Comparison of ENCODE assay signal across 17 cellular contexts in genomic region chr9:91946196-91946595, GRCh38. TPM values are rescaled to one million over a fixed set of nuclear protein-coding genes. Genes with fewer than 3 reads are reported as not detected.
DNase-seq lines count a peak whose midpoint lies in the region; ATAC-seq and TF ChIP-seq lines count a peak whose summit lies in the region.
"Had no signal": no experiment of that assay in that cellular context is flagged by ENCODE, and none has a peak within 500 bp of the region (broad histone marks: within the 10 kb centered on the region; RNA-seq: fewer than 3 reads in every experiment).

No MANE protein-coding gene starts in this region.

- intact Hi-C loops in IMR-90 (cut with micrococcal nuclease) (loop anchor here (5.0 kb wide), 3 partner anchors 49 to 189 kb away; no protein-coding TSS in a partner anchor), transverse colon (cut with DNase I; ENCODE audit: low total_unique reads) (loop anchor here (10.0 kb wide), 2 partner anchors 51 to 101 kb away; no protein-coding TSS in a partner anchor)

- TF ChIP-seq EP300 in transverse colon (IDR thresholded peaks at IDR 0.05; ENCODE audit: low read depth): no peak

- H4K20me1 ChIP-seq in IMR-90 (ENCODE audit: insufficient read depth, low read length): peaks cover 14% of the 10 kb centered on the region; the same call in 1 of the 2 replicates

- 40% methylated on average over 2 of the region's 5 CpGs; no CpG with 5 or more reads in 1 of the 2 experiments for WGBS in IMR-90 (ENCODE audit: extremely low coverage in 2 of 2, insufficient read length in 1 of 2), 2 experiments
- WGBS in endodermal cell (ENCODE audit: insufficient coverage in 1 of 2, insufficient read length in 1 of 2), 2 experiments: 28 to 57% methylated on average over 3 to 5 of the region's 5 CpGs
- 69% methylated on average over 5 of the region's 5 CpGs; no CpG with 5 or more reads in 1 of the 2 donors for WGBS in transverse colon (ENCODE audit: low coverage in 1 of 2), 2 donors

- H4K91ac ChIP-seq in IMR-90 (ENCODE audit: insufficient read depth, low read depth, low read length): no peak overlapping the region

- POLR2A ChIA-PET in IMR-90 (lab: Charles Lee; ENCODE audit: unreplicated experiment): no interaction called here

- H3K4me3 ChIP-seq in IMR-90 (ENCODE audit: insufficient read depth, low read depth, low read length) (no peak overlapping the region), endodermal cell (ENCODE audit: low read length) (peak overlapping the region; percentile 97), muscle layer of colon (ENCODE audit: low read depth in 1 of 2, low read length in 2 of 2) (peak overlapping the region; percentile 34 to 39), transverse colon (no peak overlapping the region)
- H3K4me3 ChIP-seq: HAP-1, thoracic aorta had no signal

- H3K14ac ChIP-seq in IMR-90 (replicated peaks; ENCODE audit: low read depth, low read length): no peak overlapping the region

- dilution Hi-C loops in IMR-90 (cut with HindIII; ENCODE audit: low sequenced_read_pairs, unreplicated experiment): no loop called here

- H3K36me3 Mint-ChIP-seq in endodermal cell (ENCODE audit: low read depth): peaks cover 25% of the 10 kb centered on the region

- H3K18ac ChIP-seq in IMR-90 (ENCODE audit: low read depth, low read length): no peak overlapping the region; the same call in 1 of the 2 replicates

- DNase-seq in IMR-90: no peak
- no peak for DNase-seq in endodermal cell
- DNase-seq in transverse colon: no peak
- DNase-seq in NCI-H2196 (lab: John Stamatoyannopoulos, UW; ENCODE audit: unreplicated experiment): no peak
- no peak for DNase-seq in iPS-NIHi11 (ENCODE audit: low spot score)
- DNase-seq: activated naive CD4-positive, alpha-beta T cell treated with Interleukin-2 at 50 U/mL for 16 hours; activated T-cell treated with anti-CD3 and anti-CD28 coated beads, Interleukin-2, amount 50 U/mL, for 4 hours; AML-193; midbrain; NCI-H526 had no signal

- H2BK120ac ChIP-seq in IMR-90 (ENCODE audit: low read depth, low read length): no peak overlapping the region

- H3K9ac ChIP-seq in IMR-90 (ENCODE audit: low read depth, low read length) (no peak overlapping the region), endodermal cell (ENCODE audit: extremely low read depth, low read length, poor library complexity, severe bottlenecking) (peak overlapping the region; percentile 87), muscle layer of colon (ENCODE audit: low read length) (peak overlapping the region; percentile 12)

- H3K27me3 Mint-ChIP-seq in endodermal cell (ENCODE audit: insufficient read depth): no peaks in the 10 kb centered on the region

- no TSS peak for BruUV-seq in IMR-90 (replicated peaks; lab: Mats Ljungman, UMichigan)

- ATAC-seq in IMR-90 (ENCODE audit: low read depth) (no peak), GM21381 (IDR thresholded peaks at IDR 0.05; ENCODE audit: unreplicated experiment) (no peak)
- ATAC-seq: activated T-cell treated with anti-CD3 and anti-CD28 coated beads, Interleukin-2, amount 50 U/mL, for 4 hours; SK-N-SH treated with all-trans-retinoic acid at 6 μM for 48 hours had no signal

- H3K4me2 ChIP-seq in IMR-90 (ENCODE audit: low read depth, low read length): peak overlapping the region; percentile 41; the same call in 1 of the 2 replicates

- H3K9me3 ChIP-seq in IMR-90 (ENCODE audit: control insufficient read depth, insufficient read depth, low read length) (no peaks in the 10 kb centered on the region), endodermal cell (ENCODE audit: control insufficient read depth, low read length) (no peaks in the 10 kb centered on the region), muscle layer of colon (ENCODE audit: low read length) (no peaks in the 10 kb centered on the region), transverse colon (no peaks in the 10 kb centered on the region)
- H3K9me3 ChIP-seq: HAP-1, thoracic aorta had no signal

- no peak for TF ChIP-seq RAD21 in IMR-90 (IDR thresholded peaks at IDR 0.05; ENCODE audit: low read length)

- peaks cover 2% of the 10 kb centered on the region; the same call in 1 of the 2 replicates for H3K9me1 ChIP-seq in IMR-90 (ENCODE audit: insufficient read depth, low read length)

- peak overlapping the region; percentile 88 for H3K4me3 Mint-ChIP-seq in endodermal cell
- H3K4me3 Mint-ChIP-seq: activated T-cell treated with anti-CD3 and anti-CD28 coated beads, Interleukin-2, amount 50 U/mL, for 4 hours; central memory CD8-positive, alpha-beta T cell; T-helper 2 cell treated with Interferon-gamma antibody and Interleukin-4, amounts not matched to agents 5 μg/mL and 100 μg/mL, for 36 hours had no signal

- no peak overlapping the region for H2BK20ac ChIP-seq in IMR-90 (ENCODE audit: low read depth, low read length)

- H3K79me1 ChIP-seq in IMR-90 (ENCODE audit: low read depth in 1 of 2, low read length in 2 of 2): peaks cover 5 to 22% of the 10 kb centered on the region in 2 experiments; a peak in 2 of 4 replicates

- H4K8ac ChIP-seq in IMR-90 (ENCODE audit: low read depth in 2 of 2, low read length in 2 of 2): no peak overlapping the region

- CTCF ChIA-PET in IMR-90 (lab: Yijun Ruan, JAX): interaction anchor here (1.1 to 1.4 kb wide), 2 partner anchors 8 to 188 kb away, joined by 3 to 5 read pairs; no protein-coding TSS in a partner anchor

- no peak for TF ChIP-seq CTCF in IMR-90 (conservative IDR thresholded peaks at IDR 0.05; ENCODE audit: low read depth, low read length)
- no peak for TF ChIP-seq CTCF in endodermal cell (conservative IDR thresholded peaks at IDR 0.05)
- TF ChIP-seq CTCF in transverse colon (IDR thresholded peaks at IDR 0.05): no peak

- in situ Hi-C loops in IMR-90 (cut with MboI; ENCODE audit: low sequenced_read_pairs) (no loop called here), transverse colon (cut with MboI; ENCODE audit: low pct_ligation_motif_present in 1 of 4, low pct_unique_long_range_greater_than_20kb in 1 of 4, low sequenced_read_pairs in 3 of 4) (loop anchor here in 2 of 4 donors (25.0 kb wide), 2 partner anchors 184 to 209 kb away; no protein-coding TSS in a partner anchor)

- H3K27ac ChIP-seq in IMR-90 (ENCODE audit: insufficient read depth, low read length) (peak overlapping the region; percentile 10; the same call in 1 of the 2 replicates), endodermal cell (ENCODE audit: low read depth, low read length) (no peak overlapping the region), muscle layer of colon (ENCODE audit: low read depth, low read length) (peak overlapping the region; percentile 98), transverse colon (peak overlapping the region; percentile 81 to 94 (median 88))
- H3K27ac ChIP-seq: thoracic aorta had no signal

- H3K4ac ChIP-seq in IMR-90 (ENCODE audit: low read depth, low read length): no peak overlapping the region

- H3K27me3 ChIP-seq in IMR-90 (ENCODE audit: control insufficient read depth, insufficient read depth, low read length) (no peaks in the 10 kb centered on the region; the same call in 1 of the 2 replicates), endodermal cell (ENCODE audit: control insufficient read depth, insufficient read depth, low read length, poor library complexity, severe bottlenecking) (no peaks in the 10 kb centered on the region), muscle layer of colon (ENCODE audit: control insufficient read depth in 1 of 2, insufficient read depth in 2 of 2, low read length in 2 of 2) (peaks cover 0 to 13% of the 10 kb centered on the region in 2 donors), transverse colon (peaks cover 54% of the 10 kb centered on the region)

- no peak overlapping the region for H4K5ac ChIP-seq in IMR-90 (ENCODE audit: low read depth, low read length)

- H2AFZ ChIP-seq in IMR-90 (replicated peaks; ENCODE audit: low read length, poor library complexity): no peak overlapping the region

- H3K36me3 ChIP-seq in IMR-90 (ENCODE audit: control insufficient read depth, insufficient read depth, low read length): no peaks in the 10 kb centered on the region
- peaks cover 42% of the 10 kb centered on the region for H3K36me3 ChIP-seq in endodermal cell (ENCODE audit: control insufficient read depth, insufficient read depth, low read length)
- H3K36me3 ChIP-seq in muscle layer of colon (ENCODE audit: insufficient read depth, low read length): no peaks in the 10 kb centered on the region
- no peaks in the 10 kb centered on the region for H3K36me3 ChIP-seq in transverse colon
- H3K36me3 ChIP-seq: HAP-1, thoracic aorta had no signal

- H2AK5ac ChIP-seq in IMR-90 (ENCODE audit: low read depth, low read length): peak overlapping the region; percentile 17; the same call in 1 of the 2 replicates

- peaks cover 11% of the 10 kb centered on the region; the same call in 1 of the 2 replicates for H3K4me1 ChIP-seq in IMR-90 (ENCODE audit: control insufficient read depth, insufficient read depth, low read length)
- peaks cover 8% of the 10 kb centered on the region for H3K4me1 ChIP-seq in endodermal cell (ENCODE audit: control insufficient read depth, insufficient read depth, low read length)
- H3K4me1 ChIP-seq in muscle layer of colon (ENCODE audit: insufficient read depth, low read length): peaks cover 55% of the 10 kb centered on the region
- H3K4me1 ChIP-seq in transverse colon: peaks cover 13 to 48% (median 30%) of the 10 kb centered on the region in 4 donors

- no peak overlapping the region for H2AK9ac ChIP-seq in IMR-90 (replicated peaks; ENCODE audit: low read depth, low read length, poor library complexity)

- TF ChIP-seq POLR2A in IMR-90 (IDR thresholded peaks at IDR 0.05; ENCODE audit: low read depth, low read length) (no peak), transverse colon (IDR thresholded peaks at IDR 0.05) (no peak)

- H3K4me1 Mint-ChIP-seq in endodermal cell: peaks cover 68% of the 10 kb centered on the region
- H3K4me1 Mint-ChIP-seq: central memory CD8-positive, alpha-beta T cell had no signal

- H3K23ac ChIP-seq in IMR-90 (ENCODE audit: low read depth, low read length): no peak overlapping the region

- H3K56ac ChIP-seq in IMR-90 (ENCODE audit: extremely low read depth, insufficient read depth, low read length): no peak overlapping the region

- H2BK5ac ChIP-seq in IMR-90 (ENCODE audit: low read depth, low read length, poor library complexity, severe bottlenecking): no peak overlapping the region

- no peak overlapping the region for H2BK15ac ChIP-seq in IMR-90 (ENCODE audit: low read depth, low read length)

- peak overlapping the region; percentile 87 for H3K27ac Mint-ChIP-seq in endodermal cell
- H3K27ac Mint-ChIP-seq: T-helper 2 cell treated with Interferon-gamma antibody and Interleukin-4, amounts not matched to agents 5 μg/mL and 100 μg/mL, for 36 hours had no signal

- no peaks in the 10 kb centered on the region for H3K9me3 Mint-ChIP-seq in endodermal cell
- H3K9me3 Mint-ChIP-seq: activated T-cell treated with anti-CD3 and anti-CD28 coated beads, Interleukin-2, amount 50 U/mL, for 4 hours; central memory CD8-positive, alpha-beta T cell; T-helper 2 cell treated with Interferon-gamma antibody and Interleukin-4, amounts not matched to agents 5 μg/mL and 100 μg/mL, for 36 hours had no signal

RNA-seq across cellular contexts. Expression of gene ROR2, which starts 3.8 kb away (rescaled TPM):
- total RNA-seq in IMR-90 (2012; rRNA removed): 2.2 and 2.3 TPM in 2 replicates
- polyA plus RNA-seq in IMR-90 (2012; rRNA removed): 3.5 and 4.8 TPM in 2 replicates
- polyA plus RNA-seq in IMR-90 (2012; cell fraction: cytosol; rRNA removed): 2.1 and 6.8 TPM in 2 replicates
- 3.8 and 5.3 TPM in 2 replicates for polyA plus RNA-seq in IMR-90 (2012; cell fraction: nucleus; rRNA removed; ENCODE audit: low replicate concordance)
- 100 to 1,000 TPM; 104 to 160 TPM for total RNA-seq in endodermal cell
- polyA plus RNA-seq in endodermal cell (2013, experiment 1 of 2): 39.8 TPM
- polyA plus RNA-seq in endodermal cell (2013, experiment 2 of 2): 40.9 TPM
- 10 to 100 TPM in 2 of 4 donors, 1 to 10 TPM in 2; 4.2 to 23.2 (median 11.2) TPM for total RNA-seq in transverse colon

Comparison
In these comparisons a context has a peak if more than half of its experiments do, and no peak if none do; other contexts are left out.
1. H3K4me3 ChIP-seq: peak in endodermal cell (single experiment) and muscle layer of colon (2 of 2); none in IMR-90 (single experiment) and transverse colon (0 of 4).
2. RNA of gene ROR2, which starts 3.8 kb away (total RNA-seq): 104 to 160 TPM in endodermal cell; 4.2 to 23.2 TPM in transverse colon and 2.2 to 2.3 TPM in IMR-90; every median in the first group is over 4 times any median in the second.